Comparison of ENCODE assay signal across 17 cellular contexts in the genomic region with DNA sequence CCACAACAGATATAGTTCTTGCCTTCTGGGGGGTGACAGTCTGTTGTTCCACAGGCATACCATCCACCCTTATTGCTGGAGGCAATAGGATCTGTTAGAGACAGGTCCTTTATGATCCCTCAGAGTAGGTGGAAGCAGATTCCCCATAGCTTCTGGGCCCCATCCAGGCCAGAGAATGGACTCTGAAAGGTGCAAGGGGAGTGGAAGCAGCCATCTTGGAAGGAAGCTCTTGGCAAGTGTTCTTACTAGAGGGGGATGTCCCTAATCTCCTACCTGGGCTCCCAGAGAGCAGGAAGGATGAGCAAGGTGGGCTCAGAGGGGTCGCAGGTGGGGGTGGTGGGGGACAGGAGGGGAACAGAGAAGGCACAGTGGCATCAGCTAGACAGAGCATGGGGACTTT. TPM values are rescaled to one million over a fixed set of nuclear protein-coding genes. Genes with fewer than 3 reads are reported as not detected.
A peak's percentile ranks its signal among the peaks of the same experiment; 100 is the strongest.
DNase-seq lines count a peak whose midpoint lies in the region; ATAC-seq, FAIRE-seq and TF ChIP-seq lines count a peak whose summit lies in the region.
"Had no signal": no experiment of that assay in that cellular context is flagged by ENCODE, and none has a peak within 500 bp of the region (broad histone marks: within the 10 kb centered on the region; RNA-seq: fewer than 3 reads in every experiment).

No MANE protein-coding gene starts in this region.

- no peaks in the 10 kb centered on the region for H3K27me3 Mint-ChIP-seq in activated CD4-positive, alpha-beta T cell treated with anti-CD3 and anti-CD28 coated beads, Interleukin-2, amount 10 ng/mL, durations not matched to agents 7 days and 5 days
- H3K27me3 Mint-ChIP-seq: activated CD8-positive, alpha-beta memory T cell treated with anti-CD3 and anti-CD28 coated beads, Interleukin-2, amount 10 ng/mL, durations not matched to agents 7 days and 5 days had no signal

- H3K36me3 ChIP-seq in heart right ventricle = no peaks in the 10 kb centered on the region
- H3K36me3 ChIP-seq in fibroblast of lung (ENCODE audit: control insufficient read depth, insufficient read depth, low read length) = no peaks in the 10 kb centered on the region
- H3K36me3 ChIP-seq in gastrocnemius medialis = no peaks in the 10 kb centered on the region
- H3K36me3 ChIP-seq in uterus = no peaks in the 10 kb centered on the region
- H3K36me3 ChIP-seq in small intestine (ENCODE audit: control insufficient read depth in 2 of 2, insufficient read depth in 2 of 2, low read length in 2 of 2) = no peaks in the 10 kb centered on the region

- CTCF ChIA-PET in activated CD4-positive, alpha-beta T cell treated with anti-CD3 and anti-CD28 coated beads, Interleukin-2, amount 10 ng/mL, durations not matched to agents 7 days and 5 days (lab: Charles Lee) = interaction anchor here (0.8 kb wide), 1 partner anchor 66 kb away, joined by 3 read pairs; no protein-coding TSS in a partner anchor

- POLR2A ChIA-PET in activated CD4-positive, alpha-beta T cell treated with anti-CD3 and anti-CD28 coated beads, Interleukin-2, amount 10 ng/mL, durations not matched to agents 7 days and 5 days (lab: Charles Lee) = no interaction called here

- no peak for ATAC-seq in heart right ventricle
- no peak for ATAC-seq in Right ventricle myocardium inferior
- no peak for ATAC-seq in gastrocnemius medialis
- ATAC-seq: activated CD8-positive, alpha-beta memory T cell treated with anti-CD3 and anti-CD28 coated beads, Interleukin-2, amount 10 ng/mL, durations not matched to agents 7 days and 5 days; CD8-positive, alpha-beta T cell had no signal

- DNase-seq in heart right ventricle (no peak), Right ventricle myocardium inferior (ENCODE audit: missing footprints) (no peak), fibroblast of lung (ENCODE audit: low read depth in 2 of 2) (no peak), gastrocnemius medialis (no peak), uterus (no peak), small intestine (no peak), iPS-NIHi11 (ENCODE audit: low spot score) (no peak)
- no peak for DNase-seq in activated CD4-positive, alpha-beta T cell treated with anti-CD3 and anti-CD28 coated beads, Interleukin-2, amount 10 ng/mL, durations not matched to agents 7 days and 5 days
- DNase-seq: activated CD8-positive, alpha-beta memory T cell treated with anti-CD3 and anti-CD28 coated beads, Interleukin-2, amount 10 ng/mL, durations not matched to agents 7 days and 5 days; activated gamma-delta T cell treated with Interleukin-2 at 50 U/mL for 16 hours; CD8-positive, alpha-beta T cell; NCI-H1417 treated with DMSO at 0.1 percent for 48 hours; NCI-H2227 treated with DMSO at 0.1 percent for 48 hours; SHP77; T-helper 2 cell had no signal

- no peaks in the 10 kb centered on the region for H4K20me1 ChIP-seq in fibroblast of lung (ENCODE audit: control insufficient read depth, extremely low read depth, insufficient read depth, low read length)

- no peak overlapping the region for H3K27ac Mint-ChIP-seq in activated CD4-positive, alpha-beta T cell treated with anti-CD3 and anti-CD28 coated beads, Interleukin-2, amount 10 ng/mL, durations not matched to agents 7 days and 5 days
- H3K27ac Mint-ChIP-seq: activated CD8-positive, alpha-beta memory T cell treated with anti-CD3 and anti-CD28 coated beads, Interleukin-2, amount 10 ng/mL, durations not matched to agents 7 days and 5 days; CD8-positive, alpha-beta T cell; memory B cell had no signal

- no peaks in the 10 kb centered on the region for H3K36me3 Mint-ChIP-seq in activated CD4-positive, alpha-beta T cell treated with anti-CD3 and anti-CD28 coated beads, Interleukin-2, amount 10 ng/mL, durations not matched to agents 7 days and 5 days (ENCODE audit: low read depth)
- H3K36me3 Mint-ChIP-seq: activated CD8-positive, alpha-beta memory T cell treated with anti-CD3 and anti-CD28 coated beads, Interleukin-2, amount 10 ng/mL, durations not matched to agents 7 days and 5 days; brain; CD8-positive, alpha-beta T cell; memory B cell had no signal

- H3K4me2 ChIP-seq in fibroblast of lung (ENCODE audit: extremely low read depth, insufficient read depth, low read length) = no peak overlapping the region

- H3K9me3 ChIP-seq in heart right ventricle (peaks cover 0 to 11% (median 0%) of the 10 kb centered on the region in 11 donors), fibroblast of lung (ENCODE audit: control insufficient read depth, insufficient read depth, low read depth, low read length) (no peaks in the 10 kb centered on the region), gastrocnemius medialis (no peaks in the 10 kb centered on the region), uterus (no peaks in the 10 kb centered on the region), small intestine (ENCODE audit: control insufficient read depth, low read depth) (no peaks in the 10 kb centered on the region)

- H3K4me3 Mint-ChIP-seq in activated CD4-positive, alpha-beta T cell treated with anti-CD3 and anti-CD28 coated beads, Interleukin-2, amount 10 ng/mL, durations not matched to agents 7 days and 5 days = no peak overlapping the region
- H3K4me3 Mint-ChIP-seq: activated CD8-positive, alpha-beta memory T cell treated with anti-CD3 and anti-CD28 coated beads, Interleukin-2, amount 10 ng/mL, durations not matched to agents 7 days and 5 days; brain; CD8-positive, alpha-beta T cell; memory B cell had no signal

- intact Hi-C loops in heart right ventricle (cut with DNase I) = loop anchor here in 2 of 10 donors (1.0 to 10.0 kb wide), 2 partner anchors 33 to 61 kb away; no protein-coding TSS in a partner anchor
- intact Hi-C loops in Right ventricle myocardium inferior (cut with DNase I) = loop anchor here (2.0 kb wide), 1 partner anchor 53 kb away; no protein-coding TSS in a partner anchor
- intact Hi-C loops in gastrocnemius medialis (cut with DNase I; ENCODE audit: low total_unique reads) = loop anchor here (2.0 kb wide), 1 partner anchor 29 kb away; no protein-coding TSS in a partner anchor
- intact Hi-C loops in uterus (cut with DNase I; ENCODE audit: low total_unique reads) = no loop called here

- no peak for FAIRE-seq in small intestine (lab: Jason Lieb, UNC)

- in situ Hi-C loops in gastrocnemius medialis (cut with MboI; ENCODE audit: low sequenced_read_pairs in 4 of 4) = no loop called here

- peaks cover 12% of the 10 kb centered on the region for H3K4me1 Mint-ChIP-seq in activated CD4-positive, alpha-beta T cell treated with anti-CD3 and anti-CD28 coated beads, Interleukin-2, amount 10 ng/mL, durations not matched to agents 7 days and 5 days

- no peaks in the 10 kb centered on the region for H3K79me2 ChIP-seq in fibroblast of lung (ENCODE audit: control insufficient read depth, insufficient read depth, low read length)

- H3K4me3 ChIP-seq in heart right ventricle (no peak overlapping the region), fibroblast of lung (replicated peaks in 1 of 4; ENCODE audit: control extremely low read depth in 1 of 4, insufficient read depth in 1 of 4, low read depth in 3 of 4, low read length in 4 of 4) (no peak overlapping the region), gastrocnemius medialis (no peak overlapping the region), uterus (no peak overlapping the region), small intestine (ENCODE audit: low read depth in 1 of 2, low read length in 2 of 2) (no peak overlapping the region)

- 100% methylated on average over 1 of the region's 1 CpG for WGBS in heart right ventricle, 2 donors
- 79 to 91% (median 86%) methylated on average over 1 of the region's 1 CpG for WGBS in small intestine, 3 donors

- no peak overlapping the region for H2AFZ ChIP-seq in fibroblast of lung (ENCODE audit: low read length)

- H3K27me3 ChIP-seq in heart right ventricle (no peaks in the 10 kb centered on the region), fibroblast of lung (ENCODE audit: control insufficient read depth, insufficient read depth, low read length) (no peaks in the 10 kb centered on the region), gastrocnemius medialis (no peaks in the 10 kb centered on the region), uterus (no peaks in the 10 kb centered on the region), small intestine (ENCODE audit: control insufficient read depth in 2 of 2, insufficient read depth in 2 of 2, low read length in 2 of 2) (no peaks in the 10 kb centered on the region)

- TF ChIP-seq POLR2A in gastrocnemius medialis (IDR thresholded peaks at IDR 0.05) (no peak), uterus (IDR thresholded peaks at IDR 0.05) (no peak)

- H3K4me1 ChIP-seq in heart right ventricle = peaks cover 0 to 76% (median 13%) of the 10 kb centered on the region in 9 donors
- peaks cover 15% of the 10 kb centered on the region for H3K4me1 ChIP-seq in fibroblast of lung (ENCODE audit: control insufficient read depth, extremely low read depth, insufficient read depth, low read length)
- H3K4me1 ChIP-seq in gastrocnemius medialis = peaks cover 7 to 14% of the 10 kb centered on the region in 2 donors
- H3K4me1 ChIP-seq in uterus = peaks cover 12 to 14% of the 10 kb centered on the region in 2 donors
- no peaks in the 10 kb centered on the region for H3K4me1 ChIP-seq in small intestine (ENCODE audit: control insufficient read depth in 2 of 2, insufficient read depth in 1 of 2, low read depth in 1 of 2, low read length in 1 of 2)

- no peak overlapping the region for H3K9ac ChIP-seq in fibroblast of lung (ENCODE audit: insufficient read depth, low read length)

- TF ChIP-seq CTCF in heart right ventricle (IDR thresholded peaks at IDR 0.05) = no peak
- no peak for TF ChIP-seq CTCF in fibroblast of lung (conservative IDR thresholded peaks at IDR 0.05 in 1 of 2, IDR thresholded peaks at IDR 0.05 in 1 of 2; ENCODE audit: low read depth in 1 of 2, low read length in 2 of 2)
- TF ChIP-seq CTCF in gastrocnemius medialis (IDR thresholded peaks at IDR 0.05 in 4 of 5, conservative IDR thresholded peaks at IDR 0.05 in 1 of 5) = no peak
- TF ChIP-seq CTCF in uterus (IDR thresholded peaks at IDR 0.05) = no peak

- H3K27ac ChIP-seq in heart right ventricle (peak overlapping the region in 9 of 10 donors; percentile 31 to 83 (median 69)), fibroblast of lung (ENCODE audit: insufficient read depth, low read length) (peak overlapping the region; percentile 74), gastrocnemius medialis (peak overlapping the region; percentile 60 to 81 (median 75)), uterus (peak overlapping the region; percentile 91 to 93), small intestine (ENCODE audit: low read depth in 1 of 2, low read length in 1 of 2) (peak overlapping the region in 1 of 2 donors; percentile 62)

- H3K9me3 Mint-ChIP-seq in activated CD4-positive, alpha-beta T cell treated with anti-CD3 and anti-CD28 coated beads, Interleukin-2, amount 10 ng/mL, durations not matched to agents 7 days and 5 days = no peaks in the 10 kb centered on the region
- H3K9me3 Mint-ChIP-seq: CD8-positive, alpha-beta T cell had no signal

RNA-seq across cellular contexts. Expression of a gene that starts 33.4 kb away (rescaled TPM):
- total RNA-seq in heart right ventricle = 100 to 1,000 TPM in 1 of 10 donors, 10 to 100 TPM in 9; 28.9 to 104 (median 42.3) TPM
- 10 to 100 TPM; 20.9 to 44.1 TPM for polyA plus RNA-seq in heart right ventricle
- 62.4 TPM for total RNA-seq in Right ventricle myocardium inferior
- total RNA-seq in fibroblast of lung = 87.1 and 106 TPM in 2 replicates
- 15.6 and 21.0 TPM in 2 replicates for polyA plus RNA-seq in fibroblast of lung
- 41.0 and 47.6 TPM in 2 replicates for polyA plus RNA-seq in fibroblast of lung (2012)
- 3.7 and 7.4 TPM in 2 replicates for polyA minus RNA-seq in fibroblast of lung (ENCODE audit: low replicate concordance)
- total RNA-seq in gastrocnemius medialis = 100 to 1,000 TPM; 219 to 434 (median 321) TPM
- total RNA-seq in uterus = 100 to 1,000 TPM in 1 of 4 donors, 10 to 100 TPM in 3; 15.6 to 100 (median 59.9) TPM
- 10 to 100 TPM in 2 of 3 donors, 1 to 10 TPM in 1; 7.6 to 21.1 (median 19.7) TPM for polyA plus RNA-seq in small intestine
- total RNA-seq in activated CD4-positive, alpha-beta T cell treated with anti-CD3 and anti-CD28 coated beads, Interleukin-2, amount 10 ng/mL, durations not matched to agents 7 days and 5 days = 10 to 100 TPM; 17.9 to 24.1 TPM
